In genomic region chr2:218179782-218180181, GRCh38 we compare ENCODE assay signal across 24 cellular contexts.
"Had no signal": no experiment of that assay in that cellular context is flagged by ENCODE, and none has a peak within 500 bp of the region (broad histone marks: within the 10 kb centered on the region; RNA-seq: fewer than 3 reads in every experiment).

No MANE protein-coding gene starts in this region.

- H3K9me3 ChIP-seq: ovary, psoas muscle, spleen, thoracic aorta, thyroid gland, tibial nerve, upper lobe of left lung, uterus had no signal

- H3K27me3 ChIP-seq: neural progenitor cell, ovary, spleen, thyroid gland, tibial nerve, upper lobe of left lung, uterus had no signal

- H3K27ac ChIP-seq: neural progenitor cell, ovary, parathyroid adenoma, psoas muscle, skin epidermis, spleen, thoracic aorta, thyroid gland, uterus had no signal

- H3K9ac ChIP-seq: neural progenitor cell, parathyroid adenoma had no signal

- DNase-seq: naive thymus-derived CD4-positive, alpha-beta T cell; natural killer cell; occipital lobe; ovary; posterior cingulate gyrus; psoas muscle; right cardiac atrium; spleen; stimulated activated CD4-positive, alpha-beta T cell treated with anti-CD3 and anti-CD28 coated beads, Interleukin-12 subunit alpha, Interleukin-12 subunit beta, amount 100 ng/mL, for 4 hours; stimulated activated CD4-positive, alpha-beta T cell treated with anti-CD3 and anti-CD28 coated beads, Interleukin-2, amount 100 ng/mL, for 24 hours; stimulated activated CD4-positive, alpha-beta T cell treated with anti-CD3 and anti-CD28 coated beads, Interleukin-2, amount 100 ng/mL, for 48 hours; stimulated activated CD4-positive, alpha-beta T cell treated with anti-CD3 and anti-CD28 coated beads, Interleukin-4, amount 100 ng/mL, for 24 hours; stimulated activated naive B cell treated with anti-CD40 and anti-IgM and Interleukin-4, amounts not matched to agents 10 μg/mL and 1 μg/mL and 100 μg/mL, for 72 hours; stimulated activated naive CD4-positive, alpha-beta T cell treated with Interleukin-2 at 50 U/mL for 16 hours; thyroid gland; trophoblast cell; uterus had no signal

- H3K4me3 ChIP-seq: neural progenitor cell, ovary, psoas muscle, skin epidermis, smooth muscle cell, spleen, thoracic aorta, thyroid gland, tibial nerve, upper lobe of left lung, uterus had no signal

- H3K4me1 ChIP-seq: neural progenitor cell, psoas muscle, spleen, thyroid gland, uterus had no signal

- H3K36me3 ChIP-seq: neural progenitor cell, ovary, spleen, thoracic aorta, thyroid gland, tibial nerve, upper lobe of left lung, uterus had no signal
